Comparison of ENCODE assay signal across 8 cellular contexts in the genomic region with DNA sequence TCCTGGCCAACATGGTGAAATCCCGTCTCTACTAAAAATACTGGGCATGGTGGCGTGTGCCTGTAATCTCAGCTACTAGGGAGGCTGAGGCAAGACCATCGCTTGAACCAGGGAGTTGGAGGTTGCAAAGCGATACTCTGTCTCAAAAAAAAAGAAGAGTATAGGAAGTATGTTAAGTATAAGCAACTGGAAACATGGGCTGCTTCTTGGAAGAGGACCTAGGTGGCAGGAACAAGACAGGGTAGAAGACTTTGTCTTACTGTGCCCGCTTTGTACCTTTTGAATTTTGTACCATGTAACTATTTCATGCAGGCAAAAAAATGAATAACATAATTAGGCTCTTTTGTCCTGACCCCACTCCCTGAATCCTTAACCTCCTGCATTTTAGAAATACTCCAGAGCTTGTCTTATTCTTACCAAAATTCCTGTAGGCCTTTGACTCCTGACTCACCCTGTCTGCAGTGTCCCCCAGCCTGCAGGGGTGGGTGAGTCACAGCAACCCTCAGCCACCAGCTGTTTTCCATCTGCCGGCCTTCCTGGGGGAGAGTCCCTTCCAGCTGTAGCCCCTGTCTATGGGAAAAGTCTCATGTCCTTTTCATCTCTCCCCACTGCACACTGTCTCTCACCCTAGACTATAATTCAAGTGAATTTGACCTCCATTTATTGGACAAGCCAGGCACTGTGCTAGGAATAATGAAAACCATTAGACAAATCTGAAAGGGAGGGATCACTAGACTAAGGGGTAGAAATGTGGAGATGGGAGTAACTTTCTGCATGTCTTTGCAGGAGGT. TPM values are rescaled to one million over a fixed set of nuclear protein-coding genes. Genes with fewer than 3 reads are reported as not detected.
A peak's percentile ranks its signal among the peaks of the same experiment; 100 is the strongest.
DNase-seq lines count a peak whose midpoint lies in the region; ATAC-seq and TF ChIP-seq lines count a peak whose summit lies in the region.

No MANE protein-coding gene starts in this region.

- no peak overlapping the region for H3K4me3 ChIP-seq in CD4-positive, CD25-positive, alpha-beta regulatory T cell (ENCODE audit: low read depth, low read length)
- H3K4me3 ChIP-seq in IMR-90 (ENCODE audit: insufficient read depth, low read depth, low read length) = no peak overlapping the region
- no peak overlapping the region for H3K4me3 ChIP-seq in colonic mucosa

- intact Hi-C loops in IMR-90 (cut with micrococcal nuclease) (no loop called here), colonic mucosa (cut with DNase I) (no loop called here)

- H4K91ac ChIP-seq in IMR-90 (ENCODE audit: insufficient read depth, low read depth, low read length) = peak overlapping the region; percentile 90

- H2BK15ac ChIP-seq in IMR-90 (ENCODE audit: low read depth, low read length) = peak overlapping the region; percentile 92

- peak overlapping the region; percentile 78 for H3K14ac ChIP-seq in IMR-90 (replicated peaks; ENCODE audit: low read depth, low read length)

- peak overlapping the region; percentile 97 for H2AK5ac ChIP-seq in IMR-90 (ENCODE audit: low read depth, low read length)

- CTCF ChIA-PET in IMR-90 (lab: Yijun Ruan, JAX) = interaction anchor here (0.6 kb wide), 1 partner anchor 17 kb away, joined by 3 read pairs; no protein-coding TSS in a partner anchor
- CTCF ChIA-PET in activated CD8-positive, alpha-beta memory T cell treated with anti-CD3 and anti-CD28 coated beads, Interleukin-2, amount 10 ng/mL, durations not matched to agents 7 days and 5 days (lab: Charles Lee) = no interaction called here

- H3K4me3 Mint-ChIP-seq in CD4-positive, CD25-positive, alpha-beta regulatory T cell = no peak overlapping the region
- H3K4me3 Mint-ChIP-seq in nephron = no peak overlapping the region
- no peak overlapping the region for H3K4me3 Mint-ChIP-seq in activated CD8-positive, alpha-beta memory T cell treated with anti-CD3 and anti-CD28 coated beads, Interleukin-2, amount 10 ng/mL, durations not matched to agents 7 days and 5 days

- H2AFZ ChIP-seq in IMR-90 (replicated peaks; ENCODE audit: low read length, poor library complexity) = peak overlapping the region; percentile 50

- peak overlapping the region; percentile 22 to 92 for H4K8ac ChIP-seq in IMR-90 (ENCODE audit: low read depth in 2 of 2, low read length in 2 of 2)

- H3K36me3 Mint-ChIP-seq in CD4-positive, CD25-positive, alpha-beta regulatory T cell = no peaks in the 10 kb centered on the region
- H3K36me3 Mint-ChIP-seq in nephron (ENCODE audit: low read depth) = no peaks in the 10 kb centered on the region
- H3K36me3 Mint-ChIP-seq in activated CD8-positive, alpha-beta memory T cell treated with anti-CD3 and anti-CD28 coated beads, Interleukin-2, amount 10 ng/mL, durations not matched to agents 7 days and 5 days = no peaks in the 10 kb centered on the region

- H3K9me1 ChIP-seq in IMR-90 (ENCODE audit: insufficient read depth, low read length) = peaks cover 7% of the 10 kb centered on the region

- H2BK5ac ChIP-seq in IMR-90 (ENCODE audit: low read depth, low read length, poor library complexity, severe bottlenecking) = peak overlapping the region; percentile 84

- peaks cover 10% of the 10 kb centered on the region for H3K27me3 Mint-ChIP-seq in CD4-positive, CD25-positive, alpha-beta regulatory T cell
- no peaks in the 10 kb centered on the region for H3K27me3 Mint-ChIP-seq in nephron (ENCODE audit: low read depth)
- H3K27me3 Mint-ChIP-seq in activated CD8-positive, alpha-beta memory T cell treated with anti-CD3 and anti-CD28 coated beads, Interleukin-2, amount 10 ng/mL, durations not matched to agents 7 days and 5 days = peaks cover 3% of the 10 kb centered on the region

- no peak for ATAC-seq in CD4-positive, CD25-positive, alpha-beta regulatory T cell (ENCODE audit: low read depth in 2 of 2)
- ATAC-seq in IMR-90 (ENCODE audit: low read depth) (peak; percentile 94), GM18498 (IDR thresholded peaks at IDR 0.05; ENCODE audit: unreplicated experiment) (no peak)
- ATAC-seq in activated CD8-positive, alpha-beta memory T cell treated with anti-CD3 and anti-CD28 coated beads, Interleukin-2, amount 10 ng/mL, durations not matched to agents 7 days and 5 days = no peak

- H3K79me1 ChIP-seq in IMR-90 (ENCODE audit: low read depth in 1 of 2, low read length in 2 of 2) = peaks cover 0 to 32% of the 10 kb centered on the region in 2 experiments; a peak in 3 of 4 replicates

- H3K23ac ChIP-seq in IMR-90 (ENCODE audit: low read depth, low read length) = peak overlapping the region; percentile 73

- dilution Hi-C loops in IMR-90 (cut with HindIII; ENCODE audit: low sequenced_read_pairs, unreplicated experiment) = no loop called here

- H2BK120ac ChIP-seq in IMR-90 (ENCODE audit: low read depth, low read length) = peak overlapping the region; percentile 95

- peak overlapping the region; percentile 97 for H2BK20ac ChIP-seq in IMR-90 (ENCODE audit: low read depth, low read length)

- peaks cover 0 to under 1% (median 0%) of the 10 kb centered on the region in 7 donors for H3K9me3 Mint-ChIP-seq in CD4-positive, CD25-positive, alpha-beta regulatory T cell
- no peaks in the 10 kb centered on the region for H3K9me3 Mint-ChIP-seq in nephron
- no peaks in the 10 kb centered on the region for H3K9me3 Mint-ChIP-seq in activated CD8-positive, alpha-beta memory T cell treated with anti-CD3 and anti-CD28 coated beads, Interleukin-2, amount 10 ng/mL, durations not matched to agents 7 days and 5 days (ENCODE audit: low read depth)

- peak overlapping the region; percentile 72 for H3K56ac ChIP-seq in IMR-90 (ENCODE audit: extremely low read depth, insufficient read depth, low read length)

- H3K36me3 ChIP-seq in CD4-positive, CD25-positive, alpha-beta regulatory T cell (ENCODE audit: control insufficient read depth, insufficient read depth, low read length) = no peaks in the 10 kb centered on the region
- no peaks in the 10 kb centered on the region for H3K36me3 ChIP-seq in IMR-90 (ENCODE audit: control insufficient read depth, insufficient read depth, low read length)
- H3K36me3 ChIP-seq in colonic mucosa = no peaks in the 10 kb centered on the region

- POLR2A ChIA-PET in IMR-90 (lab: Charles Lee; ENCODE audit: unreplicated experiment) = interaction anchor here (0.5 kb wide), 1 partner anchor 101 kb away, joined by 5 read pairs; no protein-coding TSS in a partner anchor

- 84% methylated on average over 5 of the region's 6 CpGs; no CpG with 5 or more reads in 1 of the 2 experiments for WGBS in IMR-90 (ENCODE audit: extremely low coverage in 2 of 2, insufficient read length in 1 of 2), 2 experiments

- peak overlapping the region in 2 of 3 donors; percentile 41 to 46 for H3K27ac Mint-ChIP-seq in CD4-positive, CD25-positive, alpha-beta regulatory T cell
- H3K27ac Mint-ChIP-seq in nephron = peak overlapping the region; percentile 93 to 96 (median 93)
- no peak overlapping the region for H3K27ac Mint-ChIP-seq in activated CD8-positive, alpha-beta memory T cell treated with anti-CD3 and anti-CD28 coated beads, Interleukin-2, amount 10 ng/mL, durations not matched to agents 7 days and 5 days

- peak overlapping the region; percentile 70 for H2AK9ac ChIP-seq in IMR-90 (replicated peaks; ENCODE audit: low read depth, low read length, poor library complexity)

- peak overlapping the region; percentile 41 for H3K4me2 ChIP-seq in IMR-90 (ENCODE audit: low read depth, low read length)

- peaks cover 6 to 28% (median 20%) of the 10 kb centered on the region in 4 donors for H3K4me1 Mint-ChIP-seq in CD4-positive, CD25-positive, alpha-beta regulatory T cell
- peaks cover 25% of the 10 kb centered on the region for H3K4me1 Mint-ChIP-seq in nephron
- peaks cover 41% of the 10 kb centered on the region for H3K4me1 Mint-ChIP-seq in activated CD8-positive, alpha-beta memory T cell treated with anti-CD3 and anti-CD28 coated beads, Interleukin-2, amount 10 ng/mL, durations not matched to agents 7 days and 5 days

- no TSS peak for BruUV-seq in IMR-90 (replicated peaks; lab: Mats Ljungman, UMichigan)

- H3K9ac ChIP-seq in IMR-90 (ENCODE audit: low read depth, low read length) = no peak overlapping the region; the same call in 1 of the 2 replicates
- no peak overlapping the region for H3K9ac ChIP-seq in colonic mucosa (ENCODE audit: low read depth in 2 of 2, low read length in 2 of 2)

- H4K20me1 ChIP-seq in IMR-90 (ENCODE audit: insufficient read depth, low read length) = no peaks in the 10 kb centered on the region; the same call in 1 of the 2 replicates

- peak overlapping the region; percentile 96 for H3K4ac ChIP-seq in IMR-90 (ENCODE audit: low read depth, low read length)

- H4K5ac ChIP-seq in IMR-90 (ENCODE audit: low read depth, low read length) = peak overlapping the region; percentile 54

- TF ChIP-seq POLR2A in IMR-90 (IDR thresholded peaks at IDR 0.05; ENCODE audit: low read depth, low read length) = no peak

- no peak for TF ChIP-seq RAD21 in IMR-90 (IDR thresholded peaks at IDR 0.05; ENCODE audit: low read length)

- TF ChIP-seq CTCF in IMR-90 (conservative IDR thresholded peaks at IDR 0.05; ENCODE audit: low read depth, low read length) = no peak
- TF ChIP-seq CTCF in colonic mucosa (IDR thresholded peaks at IDR 0.05) = no peak
- no peak for TF ChIP-seq CTCF in nephron (IDR thresholded peaks at IDR 0.05; ENCODE audit: unreplicated experiment in 3 of 3)

- H3K27ac ChIP-seq in CD4-positive, CD25-positive, alpha-beta regulatory T cell (ENCODE audit: insufficient read depth, low read length, poor library complexity, severe bottlenecking) = no peak overlapping the region
- H3K27ac ChIP-seq in IMR-90 (ENCODE audit: insufficient read depth, low read length) (peak overlapping the region; percentile 76), colonic mucosa (peak overlapping the region; percentile 4)

- no peaks in the 10 kb centered on the region for H3K9me3 ChIP-seq in CD4-positive, CD25-positive, alpha-beta regulatory T cell (ENCODE audit: control insufficient read depth in 2 of 2, low read length in 2 of 2)
- H3K9me3 ChIP-seq in IMR-90 (ENCODE audit: control insufficient read depth, insufficient read depth, low read length) (no peaks in the 10 kb centered on the region), colonic mucosa (no peaks in the 10 kb centered on the region)

- DNase-seq in CD4-positive, CD25-positive, alpha-beta regulatory T cell = no peak
- peak; percentile 97 for DNase-seq in IMR-90
- DNase-seq in colonic mucosa = peak; percentile 65
- no peak for DNase-seq in cerebellar cortex (ENCODE audit: low spot score)
- DNase-seq in activated CD8-positive, alpha-beta memory T cell treated with anti-CD3 and anti-CD28 coated beads, Interleukin-2, amount 10 ng/mL, durations not matched to agents 7 days and 5 days = no peak
- DNase-seq in SIG-M5 treated with dmso at 0.1 percent for 504 hours (lab: John Stamatoyannopoulos, UW; ENCODE audit: unreplicated experiment) = no peak

- peaks cover 18% of the 10 kb centered on the region for H3K4me1 ChIP-seq in CD4-positive, CD25-positive, alpha-beta regulatory T cell (ENCODE audit: control insufficient read depth, insufficient read depth, low read length, poor library complexity, severe bottlenecking)
- H3K4me1 ChIP-seq in IMR-90 (ENCODE audit: control insufficient read depth, insufficient read depth, low read length) (peaks cover 19% of the 10 kb centered on the region), colonic mucosa (peaks cover 12% of the 10 kb centered on the region)

- peak overlapping the region; percentile 82 for H3K18ac ChIP-seq in IMR-90 (ENCODE audit: low read depth, low read length)

- H3K27me3 ChIP-seq in CD4-positive, CD25-positive, alpha-beta regulatory T cell (ENCODE audit: control insufficient read depth, insufficient read depth, low read length) = no peaks in the 10 kb centered on the region
- H3K27me3 ChIP-seq in IMR-90 (ENCODE audit: control insufficient read depth, insufficient read depth, low read length) = no peaks in the 10 kb centered on the region
- H3K27me3 ChIP-seq in colonic mucosa = no peaks in the 10 kb centered on the region

- in situ Hi-C loops in IMR-90 (cut with MboI; ENCODE audit: low sequenced_read_pairs) = no loop called here

RNA-seq across cellular contexts. Expression of gene TXN2, which starts 41.8 kb away (rescaled TPM):
- total RNA-seq in CD4-positive, CD25-positive, alpha-beta regulatory T cell = 31.5 TPM
- 100 to 1,000 TPM in 3 of 4 donors, 10 to 100 TPM in 1; 98.2 to 132 (median 106) TPM for polyA plus RNA-seq in CD4-positive, CD25-positive, alpha-beta regulatory T cell
- total RNA-seq in IMR-90 (2012; rRNA removed) (49.6 and 51.7 TPM in 2 replicates), colonic mucosa (100 to 1,000 TPM; 101 to 142 TPM)
- 166 and 175 TPM in 2 replicates for polyA plus RNA-seq in IMR-90 (2012; rRNA removed)
- polyA plus RNA-seq in IMR-90 (2012; cell fraction: cytosol; rRNA removed) = 175 and 176 TPM in 2 replicates
- polyA plus RNA-seq in IMR-90 (2012; cell fraction: nucleus; rRNA removed; ENCODE audit: low replicate concordance) = 99.2 and 111 TPM in 2 replicates
- total RNA-seq in activated CD8-positive, alpha-beta memory T cell treated with anti-CD3 and anti-CD28 coated beads, Interleukin-2, amount 10 ng/mL, durations not matched to agents 7 days and 5 days = 10 to 100 TPM; 78.7 to 82.6 TPM

RNA-seq across cellular contexts. Expression of gene MYH9, which starts 51.9 kb away (rescaled TPM):
- 1,341 TPM for total RNA-seq in CD4-positive, CD25-positive, alpha-beta regulatory T cell
- polyA plus RNA-seq in CD4-positive, CD25-positive, alpha-beta regulatory T cell = 10 to 100 TPM; 80.0 to 98.9 (median 93.4) TPM
- total RNA-seq in IMR-90 (2012; rRNA removed) = 554 and 783 TPM in 2 replicates
- polyA plus RNA-seq in IMR-90 (2012; rRNA removed) = 475 and 507 TPM in 2 replicates
- 197 and 382 TPM in 2 replicates for polyA plus RNA-seq in IMR-90 (2012; cell fraction: cytosol; rRNA removed)
- polyA plus RNA-seq in IMR-90 (2012; cell fraction: nucleus; rRNA removed; ENCODE audit: low replicate concordance) = 449 and 493 TPM in 2 replicates
- 100 to 1,000 TPM; 711 to 719 TPM for total RNA-seq in colonic mucosa
- total RNA-seq in activated CD8-positive, alpha-beta memory T cell treated with anti-CD3 and anti-CD28 coated beads, Interleukin-2, amount 10 ng/mL, durations not matched to agents 7 days and 5 days = 100 to 1,000 TPM; 695 to 913 TPM

Comparison
In these comparisons a context has a peak if more than half of its experiments do, and no peak if none do; other contexts are left out.
1. DNase-seq: peak in IMR-90 (single experiment) and colonic mucosa (single experiment); none in CD4-positive, CD25-positive, alpha-beta regulatory T cell (0 of 3), cerebellar cortex (single experiment), activated CD8-positive, alpha-beta memory T cell treated with anti-CD3 and anti-CD28 coated beads, Interleukin-2, amount 10 ng/mL, durations not matched to agents 7 days and 5 days (single experiment) and SIG-M5 treated with dmso at 0.1 percent for 504 hours (single experiment).